In the genomic region with DNA sequence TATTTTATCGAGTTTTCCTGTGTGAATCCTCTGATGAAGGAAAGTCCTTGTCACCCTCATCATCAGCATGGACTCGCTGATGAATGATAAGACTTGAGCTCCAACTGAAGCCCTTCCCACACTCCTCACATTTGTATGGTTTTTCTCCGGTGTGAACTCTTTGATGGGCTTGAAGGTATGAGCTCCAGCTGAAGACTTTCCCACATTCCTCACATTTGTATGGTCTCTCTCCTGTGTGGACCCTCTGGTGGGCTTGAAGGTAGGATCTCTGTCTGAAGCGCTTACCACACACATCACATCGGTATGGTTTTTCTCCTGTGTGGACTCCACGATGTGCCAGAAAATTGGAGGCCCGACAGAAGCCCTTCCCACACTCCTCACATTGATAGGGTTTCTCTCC, we compare ENCODE assay signal across 26 cellular contexts.
"Had no signal": no experiment of that assay in that cellular context is flagged by ENCODE, and none has a peak within 500 bp of the region (broad histone marks: within the 10 kb centered on the region; RNA-seq: fewer than 3 reads in every experiment).

No MANE protein-coding gene starts in this region.

- DNase-seq: activated CD4-positive, alpha-beta memory T cell treated with anti-CD3 and anti-CD28 coated beads, Interleukin-2, amount 10 ng/mL, durations not matched to agents 7 days and 5 days; activated CD4-positive, alpha-beta T cell treated with anti-CD3 and anti-CD28 coated beads for 4 hours; activated effector memory CD4-positive, alpha-beta T cell treated with anti-CD3 and anti-CD28 coated beads, Interleukin-2, amount 50 U/mL, for 16 hours; activated T-cell treated with anti-CD3 and anti-CD28 coated beads, Interleukin-2, amount 50 U/mL, for 48 hours; central memory CD4-positive, alpha-beta T cell; cortex of kidney; effector CD4-positive, alpha-beta T cell; gastrocnemius medialis; heart left ventricle; mammary epithelial cell; mucosa of descending colon; natural killer cell; retina; stimulated activated CD4-positive, alpha-beta T cell treated with anti-CD3 and anti-CD28 coated beads, Interleukin-2, amount 100 ng/mL, for 48 hours; substantia nigra; T-helper 2 cell; uterus had no signal

- H3K36me3 ChIP-seq: uterus had no signal

- H3K4me1 Mint-ChIP-seq: activated CD4-positive, alpha-beta memory T cell treated with anti-CD3 and anti-CD28 coated beads, Interleukin-2, amount 10 ng/mL, durations not matched to agents 7 days and 5 days; brain; natural killer cell; stimulated activated memory B cell treated with anti-CD40 and anti-IgM and Interleukin-4, amounts not matched to agents 10 μg/mL and 1 μg/mL and 100 μg/mL, for 72 hours; WTC11 had no signal

- H3K9ac ChIP-seq: parathyroid adenoma had no signal

- H3K27me3 ChIP-seq: gastrocnemius medialis, heart left ventricle, neutrophil, tibial nerve, uterus had no signal

- ATAC-seq: gastrocnemius medialis; heart left ventricle; left lobe of liver; mucosa of descending colon; natural killer cell; stimulated activated memory B cell treated with anti-CD40 and anti-IgM and Interleukin-4, amounts not matched to agents 10 μg/mL and 1 μg/mL and 100 μg/mL, for 72 hours; WTC11 had no signal

- H3K4me3 Mint-ChIP-seq: activated CD4-positive, alpha-beta memory T cell treated with anti-CD3 and anti-CD28 coated beads, Interleukin-2, amount 10 ng/mL, durations not matched to agents 7 days and 5 days; activated naive CD8-positive, alpha-beta T cell; brain; natural killer cell; stimulated activated memory B cell treated with anti-CD40 and anti-IgM and Interleukin-4, amounts not matched to agents 10 μg/mL and 1 μg/mL and 100 μg/mL, for 72 hours; WTC11 had no signal

- H3K4me1 ChIP-seq: gastrocnemius medialis, heart left ventricle, parathyroid adenoma, tibial nerve, uterus had no signal

- H3K27me3 Mint-ChIP-seq: activated CD4-positive, alpha-beta memory T cell treated with anti-CD3 and anti-CD28 coated beads, Interleukin-2, amount 10 ng/mL, durations not matched to agents 7 days and 5 days; activated naive CD8-positive, alpha-beta T cell; stimulated activated memory B cell treated with anti-CD40 and anti-IgM and Interleukin-4, amounts not matched to agents 10 μg/mL and 1 μg/mL and 100 μg/mL, for 72 hours had no signal

- H3K27ac ChIP-seq: epithelial cell of prostate, gastrocnemius medialis, heart left ventricle, neutrophil, parathyroid adenoma, tibial nerve, uterus had no signal

- H3K4me3 ChIP-seq: gastrocnemius medialis, heart left ventricle, mucosa of descending colon, tibial nerve, uterus had no signal

- H3K27ac Mint-ChIP-seq: activated CD4-positive, alpha-beta memory T cell treated with anti-CD3 and anti-CD28 coated beads, Interleukin-2, amount 10 ng/mL, durations not matched to agents 7 days and 5 days; activated naive CD8-positive, alpha-beta T cell; brain; natural killer cell; stimulated activated memory B cell treated with anti-CD40 and anti-IgM and Interleukin-4, amounts not matched to agents 10 μg/mL and 1 μg/mL and 100 μg/mL, for 72 hours; WTC11 had no signal
